Comparison of ENCODE assay signal across 3 cellular contexts in genomic region chr15:43831519-43832052, GRCh38. TPM values are rescaled to one million over a fixed set of nuclear protein-coding genes. Genes with fewer than 3 reads are reported as not detected.
"Had no signal": no experiment of that assay in that cellular context is flagged by ENCODE, and none has a peak within 500 bp of the region (broad histone marks: within the 10 kb centered on the region; RNA-seq: fewer than 3 reads in every experiment).

No MANE protein-coding gene starts in this region.

RNA-seq across cellular contexts. Expression of gene SERINC4, which starts 31.6 kb away (rescaled TPM):
- total RNA-seq: ascending aorta, cerebellum, lower lobe of right lung had no signal
